ENCODE assay signal across 8 cellular contexts in genomic region chr16:86554599-86554916, GRCh38.
DNase-seq lines count a peak whose midpoint lies in the region; ATAC-seq and TF ChIP-seq lines count a peak whose summit lies in the region.

No MANE protein-coding gene starts in this region.

- H3K4me3 ChIP-seq in AG09309 (ENCODE audit: control insufficient read depth, low read depth, low read length), result peak overlapping the region; percentile 91
- peak overlapping the region; percentile 85 for H3K4me3 ChIP-seq in HUES6 (ENCODE audit: low read depth, low read length)
- H3K4me3 ChIP-seq in choroid plexus epithelial cell (ENCODE audit: low read depth, low read length), result peak overlapping the region; percentile 92
- peak overlapping the region; percentile 82 for H3K4me3 ChIP-seq in mucosa of stomach (ENCODE audit: low read length)

- no peak for TF ChIP-seq CTCF in AG09309 (IDR thresholded peaks at IDR 0.05; ENCODE audit: control insufficient read depth, insufficient read depth, low read depth, low read length, missing control alignments)
- TF ChIP-seq CTCF in choroid plexus epithelial cell (conservative IDR thresholded peaks at IDR 0.05; ENCODE audit: low read depth, low read length), result no peak

- ATAC-seq in GM21423 (IDR thresholded peaks at IDR 0.05; ENCODE audit: unreplicated experiment), result no peak

- no peak for DNase-seq in AG09309 (ENCODE audit: low read depth)
- peak; percentile 5 for DNase-seq in choroid plexus epithelial cell (ENCODE audit: low read depth)
- no peak for DNase-seq in erythroblast (lab: John Stamatoyannopoulos, UW)
- no peak for DNase-seq in GM19240 (ENCODE audit: insufficient read length, low spot score)
- DNase-seq in MV-4-11 (lab: John Stamatoyannopoulos, UW), result no peak

- peak overlapping the region; percentile 66 for H3K27ac ChIP-seq in HUES6 (ENCODE audit: low read depth, low read length)

- H3K9ac ChIP-seq in HUES6 (ENCODE audit: low read length), result peak overlapping the region; percentile 88
- peak overlapping the region; percentile 98 for H3K9ac ChIP-seq in mucosa of stomach (ENCODE audit: low read length)

- TF ChIP-seq POLR2A in erythroblast (IDR thresholded peaks at IDR 0.05; ENCODE audit: low read length), result no peak

- H3K4me1 ChIP-seq in HUES6 (ENCODE audit: control insufficient read depth, insufficient read depth, low read length) (no peaks in the 10 kb centered on the region), mucosa of stomach (ENCODE audit: control insufficient read depth, insufficient read depth, low read length) (peaks cover 4% of the 10 kb centered on the region)

- peaks cover 19% of the 10 kb centered on the region for H3K36me3 ChIP-seq in HUES6 (ENCODE audit: control insufficient read depth, insufficient read depth, low read length)
- H3K36me3 ChIP-seq in mucosa of stomach (ENCODE audit: control insufficient read depth, insufficient read depth, low read length), result no peaks in the 10 kb centered on the region

- H3K27me3 ChIP-seq in HUES6 (ENCODE audit: control insufficient read depth, insufficient read depth, low read length), result no peaks in the 10 kb centered on the region; the same call in 1 of the 2 replicates
- H3K27me3 ChIP-seq in mucosa of stomach (ENCODE audit: control insufficient read depth, insufficient read depth, low read length), result no peaks in the 10 kb centered on the region

- H3K9me3 ChIP-seq in HUES6 (ENCODE audit: control insufficient read depth, insufficient read depth, low read depth, low read length), result no peaks in the 10 kb centered on the region
- H3K9me3 ChIP-seq in mucosa of stomach (ENCODE audit: control insufficient read depth, low read length), result no peaks in the 10 kb centered on the region
